21 cellular contexts compared by ENCODE assay signal in genomic region chr6:36068603-36069002, GRCh38.
"Had no signal": no experiment of that assay in that cellular context is flagged by ENCODE, and none has a peak within 500 bp of the region (broad histone marks: within the 10 kb centered on the region; RNA-seq: fewer than 3 reads in every experiment).

No MANE protein-coding gene starts in this region.

- ATAC-seq: activated CD8-positive, alpha-beta T cell treated with anti-CD3 and anti-CD28 coated beads, Interleukin-2, amount 10 ng/mL, durations not matched to agents 7 days and 5 days; foreskin keratinocyte; left lung; sciatic nerve had no signal

- H3K4me2 ChIP-seq: smooth muscle cell had no signal

- H3K36me3 ChIP-seq: left lung, thoracic aorta had no signal

- H3K4me1 ChIP-seq: foreskin keratinocyte had no signal

- H3K4me3 ChIP-seq: left lung, smooth muscle cell, thoracic aorta had no signal

- H3K9me3 ChIP-seq: left lung, thoracic aorta had no signal

- DNase-seq: activated CD4-positive, alpha-beta T cell treated with anti-CD3 and anti-CD28 coated beads, Interleukin-2, amount 50 U/mL, for 1 hour; activated CD4-positive, CD25-positive, alpha-beta regulatory T cell treated with anti-CD3 and anti-CD28 coated beads, Interleukin-2, amount 50 U/mL, for 72 hours; activated CD8-positive, alpha-beta T cell treated with anti-CD3 and anti-CD28 coated beads, Interleukin-2, amount 10 ng/mL, durations not matched to agents 7 days and 5 days; activated naive CD4-positive, alpha-beta T cell treated with Interleukin-2 at 50 U/mL for 16 hours; amygdala; effector CD4-positive, alpha-beta T cell; foreskin keratinocyte; kidney glomerular epithelial cell; left lung; nephron progenitor cell; nucleus accumbens; posterior cingulate gyrus; stimulated activated CD4-positive, alpha-beta T cell treated with anti-CD3 and anti-CD28 coated beads, Interleukin-15, amount 100 ng/mL, for 24 hours; stimulated activated CD8-positive, alpha-beta memory T cell treated with anti-CD3 and anti-CD28 coated beads, Interleukin-4, amount 100 ng/mL, for 48 hours; stimulated activated naive CD4-positive, alpha-beta T cell; T-helper 1 cell; WERI-Rb-1 had no signal

- H3K27me3 ChIP-seq: foreskin keratinocyte, left lung had no signal

- H3K27ac ChIP-seq: foreskin keratinocyte, left lung, thoracic aorta, WERI-Rb-1 had no signal

- FAIRE-seq: TTC549 had no signal
